ENCODE assay signal across 25 cellular contexts in the genomic region with DNA sequence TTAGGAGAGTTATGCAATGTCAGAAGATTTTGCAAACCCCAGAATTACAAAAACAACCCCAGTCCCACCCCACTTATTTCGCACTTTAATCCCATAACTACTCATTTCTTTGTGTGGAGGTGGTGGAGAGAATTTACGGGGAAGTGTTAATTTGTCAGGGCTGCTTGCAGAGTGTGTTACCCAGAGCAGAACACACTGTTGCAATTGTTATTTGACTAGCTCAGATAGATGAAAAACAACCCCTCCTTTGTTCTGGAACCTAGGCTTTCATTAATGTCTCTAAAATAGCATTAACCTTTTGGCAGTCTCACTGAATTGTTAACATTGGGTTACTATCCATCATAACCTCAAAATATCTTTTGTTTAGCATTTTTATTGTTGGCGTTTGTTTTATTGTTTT.
"Had no signal": no experiment of that assay in that cellular context is flagged by ENCODE, and none has a peak within 500 bp of the region (broad histone marks: within the 10 kb centered on the region; RNA-seq: fewer than 3 reads in every experiment).

No MANE protein-coding gene starts in this region.

- H3K27me3 Mint-ChIP-seq: naive thymus-derived CD4-positive, alpha-beta T cell; type B pancreatic cell had no signal

- H3K27ac Mint-ChIP-seq: endodermal cell; naive thymus-derived CD4-positive, alpha-beta T cell; nephron; neural progenitor cell; stimulated activated effector memory CD8-positive, alpha-beta T cell treated with anti-CD3 and anti-CD28 coated beads, Interleukin-12 subunit alpha, Interleukin-12 subunit beta, amount 100 ng/mL, for 72 hours; type B pancreatic cell had no signal

- H3K36me3 Mint-ChIP-seq: neural progenitor cell; stimulated activated effector memory CD8-positive, alpha-beta T cell treated with anti-CD3 and anti-CD28 coated beads, Interleukin-12 subunit alpha, Interleukin-12 subunit beta, amount 100 ng/mL, for 72 hours had no signal

- DNase-seq: effector CD8-positive, alpha-beta T cell; endodermal cell; foreskin fibroblast; glutamatergic neuron; heart right ventricle; hippocampal formation; left cardiac atrium; left lung; mesendoderm; midbrain; naive thymus-derived CD4-positive, alpha-beta T cell; stimulated activated CD4-positive, alpha-beta T cell treated with anti-CD3 and anti-CD28 coated beads, Interleukin-12 subunit alpha, Interleukin-12 subunit beta, amount 100 ng/mL, for 4 hours; stimulated activated CD4-positive, alpha-beta T cell treated with anti-CD3 and anti-CD28 coated beads, Interleukin-2, amount 100 ng/mL, for 24 hours; stimulated activated CD4-positive, alpha-beta T cell treated with anti-CD3 and anti-CD28 coated beads, Interleukin-4, amount 100 ng/mL, for 24 hours; stimulated activated naive CD4-positive, alpha-beta T cell treated with Interleukin-2 at 50 U/mL for 16 hours; stomach; testis; tibial artery had no signal

- H3K9me3 Mint-ChIP-seq: naive thymus-derived CD4-positive, alpha-beta T cell; stimulated activated effector memory CD8-positive, alpha-beta T cell treated with anti-CD3 and anti-CD28 coated beads, Interleukin-12 subunit alpha, Interleukin-12 subunit beta, amount 100 ng/mL, for 72 hours; type B pancreatic cell had no signal

- ATAC-seq: esophagus mucosa; gastroesophageal sphincter; heart right ventricle; left cardiac atrium; naive thymus-derived CD4-positive, alpha-beta T cell; sciatic nerve; stimulated activated effector memory CD8-positive, alpha-beta T cell treated with anti-CD3 and anti-CD28 coated beads, Interleukin-12 subunit alpha, Interleukin-12 subunit beta, amount 100 ng/mL, for 72 hours had no signal

- H3K4me3 Mint-ChIP-seq: endodermal cell; naive thymus-derived CD4-positive, alpha-beta T cell; nephron; neural progenitor cell; stimulated activated effector memory CD8-positive, alpha-beta T cell treated with anti-CD3 and anti-CD28 coated beads, Interleukin-12 subunit alpha, Interleukin-12 subunit beta, amount 100 ng/mL, for 72 hours; type B pancreatic cell had no signal

- H3K4me1 Mint-ChIP-seq: neural progenitor cell had no signal
